Comparison of ENCODE assay signal across 7 cellular contexts in the genomic region with DNA sequence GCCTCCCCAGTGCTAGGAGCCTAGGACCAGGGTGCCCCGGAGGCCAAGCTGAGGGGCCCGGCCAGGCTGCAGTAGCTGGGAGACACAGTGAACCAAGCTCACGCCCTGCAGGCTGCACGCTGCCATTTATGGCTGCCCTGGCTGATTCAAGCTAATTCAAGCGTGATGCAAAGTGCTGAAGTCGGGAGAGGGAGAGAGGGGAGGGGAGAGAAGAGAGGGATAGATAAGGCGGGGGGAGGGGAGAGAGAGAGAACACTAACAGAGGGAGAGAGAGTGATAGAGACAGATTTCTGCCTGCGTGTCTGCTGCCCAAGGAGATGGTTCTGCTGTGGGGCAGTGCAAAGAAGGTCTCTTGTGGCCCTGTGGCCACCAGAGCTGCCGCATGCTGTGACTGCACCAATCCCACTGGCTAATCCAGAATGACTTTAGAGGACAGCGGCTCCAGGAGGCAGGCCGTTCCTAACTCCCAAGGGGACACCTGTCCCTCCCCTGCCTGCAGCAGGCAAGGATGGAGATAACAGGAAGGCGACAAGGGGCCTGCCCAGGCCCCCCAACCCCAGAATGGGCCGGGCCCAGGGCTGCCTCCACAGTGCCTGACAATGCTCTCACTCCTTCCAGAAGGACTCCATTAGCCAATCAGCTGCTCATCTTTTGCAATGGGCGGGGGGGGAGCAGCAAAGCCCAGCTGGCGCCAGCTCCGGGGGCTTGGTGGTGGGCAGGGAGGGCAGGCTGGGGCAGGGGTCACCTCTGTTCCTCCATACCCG. TPM values are rescaled to one million over a fixed set of nuclear protein-coding genes. Genes with fewer than 3 reads are reported as not detected.
DNase-seq lines count a peak whose midpoint lies in the region; ATAC-seq and TF ChIP-seq lines count a peak whose summit lies in the region.

No MANE protein-coding gene starts in this region.

- H3K36me3 ChIP-seq in iPS-20b (ENCODE audit: insufficient read depth, low read depth, low read length) (no peaks in the 10 kb centered on the region), testis (ENCODE audit: low read depth, missing control alignments) (no peaks in the 10 kb centered on the region), MM.1S (replicated peaks; ENCODE audit: insufficient read depth, low read length) (no peaks in the 10 kb centered on the region)

- peak; percentile 80 for DNase-seq in NCI-H187 treated with DMSO at 0.1 percent for 48 hours (lab: John Stamatoyannopoulos, UW)
- peak; percentile 90 for DNase-seq in amniotic epithelial cell (ENCODE audit: low read depth)
- DNase-seq in testis, result peak; percentile 54
- DNase-seq in SW 1271 (lab: John Stamatoyannopoulos, UW), result no peak
- no peak for DNase-seq in MM.1S

- H3K9ac ChIP-seq in iPS-20b (ENCODE audit: low read depth, low read length), result peak overlapping the region; percentile 48; the same call in 1 of the 2 replicates
- H3K9ac ChIP-seq in MM.1S (ENCODE audit: low read length), result no peak overlapping the region

- no peak for ATAC-seq in GM18519 (IDR thresholded peaks at IDR 0.05; ENCODE audit: low FRiP score, unreplicated experiment)

- H3K4me3 ChIP-seq in iPS-20b (ENCODE audit: low read length), result no peak overlapping the region; the same call in 1 of the 2 replicates
- H3K4me3 ChIP-seq in testis, result no peak overlapping the region
- H3K4me3 ChIP-seq in MM.1S (ENCODE audit: low read length), result no peak overlapping the region

- H3K4me1 ChIP-seq in iPS-20b (ENCODE audit: insufficient read depth, low read length) (peaks cover 27% of the 10 kb centered on the region; the same call in 1 of the 2 replicates), testis (peaks cover 92% of the 10 kb centered on the region), MM.1S (ENCODE audit: low read length) (peaks cover 11% of the 10 kb centered on the region)

- TF ChIP-seq POLR2A in testis (IDR thresholded peaks at IDR 0.05), result no peak

- peaks cover 21% of the 10 kb centered on the region for H3F3A ChIP-seq in MM.1S (ENCODE audit: insufficient read depth, low read length)

- no peaks in the 10 kb centered on the region for H3K9me3 ChIP-seq in iPS-20b (ENCODE audit: insufficient read depth, low read depth, low read length)
- no peaks in the 10 kb centered on the region for H3K9me3 ChIP-seq in testis
- H3K9me3 ChIP-seq in MM.1S (replicated peaks; ENCODE audit: insufficient read depth, low read length), result no peaks in the 10 kb centered on the region

- H3K9me2 ChIP-seq in MM.1S (replicated peaks; ENCODE audit: insufficient read depth, low read length), result no peaks in the 10 kb centered on the region

- no peak overlapping the region for H2AFZ ChIP-seq in MM.1S (ENCODE audit: low read length)

- H3K4me2 ChIP-seq in MM.1S (ENCODE audit: low read depth, low read length), result no peak overlapping the region

- no peaks in the 10 kb centered on the region for H3K79me2 ChIP-seq in MM.1S (ENCODE audit: low read length)

- TF ChIP-seq CTCF in testis (IDR thresholded peaks at IDR 0.05) (no peak), MM.1S (IDR thresholded peaks at IDR 0.05; ENCODE audit: low read length) (no peak)

- H3K27me3 ChIP-seq in iPS-20b (ENCODE audit: insufficient read depth, low read length), result no peaks in the 10 kb centered on the region
- no peaks in the 10 kb centered on the region for H3K27me3 ChIP-seq in testis
- H3K27me3 ChIP-seq in MM.1S (replicated peaks; ENCODE audit: insufficient read depth, low read length), result no peaks in the 10 kb centered on the region; the same call in 1 of the 2 replicates

- no peak overlapping the region for H3K27ac ChIP-seq in iPS-20b (ENCODE audit: low read length)
- peak overlapping the region; percentile 12 to 87 for H3K27ac ChIP-seq in testis
- H3K27ac ChIP-seq in MM.1S (ENCODE audit: low read length), result no peak overlapping the region

- no peaks in the 10 kb centered on the region for H4K20me1 ChIP-seq in MM.1S (ENCODE audit: insufficient read depth, low read length)

- WGBS in testis, 2 donors, result 37 to 50% methylated on average over 10 to 17 of the region's 17 CpGs

- intact Hi-C loops in testis (cut with DNase I; ENCODE audit: low total_unique reads), result no loop called here

RNA-seq across cellular contexts. Expression of gene MXRA7, which starts 12.9 kb away (rescaled TPM):
- 100 to 1,000 TPM; 217 to 272 TPM for total RNA-seq in testis
- 253 TPM for polyA plus RNA-seq in testis (ENCODE audit: insufficient read depth, low read depth, low replicate concordance)

RNA-seq across cellular contexts. Expression of gene JMJD6, which starts 28.5 kb away (rescaled TPM):
- total RNA-seq in testis, result 10 to 100 TPM; 31.7 to 40.5 TPM
- polyA plus RNA-seq in testis (ENCODE audit: insufficient read depth, low read depth, low replicate concordance), result 44.6 TPM

RNA-seq across cellular contexts. Expression of gene METTL23, which starts 28.8 kb away (rescaled TPM):
- total RNA-seq in testis, result 10 to 100 TPM; 37.5 to 45.3 TPM
- polyA plus RNA-seq in testis (ENCODE audit: insufficient read depth, low read depth, low replicate concordance), result 122 TPM

RNA-seq across cellular contexts. Expression of gene SRSF2, which starts 39.2 kb away (rescaled TPM):
- 100 to 1,000 TPM; 365 to 461 TPM for total RNA-seq in testis
- 196 TPM for polyA plus RNA-seq in testis (ENCODE audit: insufficient read depth, low read depth, low replicate concordance)

RNA-seq across cellular contexts. Expression of gene MFSD11, which starts 40.0 kb away (rescaled TPM):
- 100 to 1,000 TPM in 1 of 2 donors, 10 to 100 TPM in 1; 51.7 to 102 TPM for total RNA-seq in testis
- polyA plus RNA-seq in testis (ENCODE audit: insufficient read depth, low read depth, low replicate concordance), result 38.5 TPM

Comparison
In these comparisons a context has a peak if more than half of its experiments do, and no peak if none do; other contexts are left out.
1. DNase-seq: peak in NCI-H187 treated with DMSO at 0.1 percent for 48 hours (single experiment), amniotic epithelial cell (single experiment) and testis (single experiment); none in SW 1271 (0 of 2) and MM.1S (single experiment).
2. H3K27ac ChIP-seq: peak in testis (2 of 2); none in iPS-20b (single experiment) and MM.1S (single experiment).